Comparison of ENCODE assay signal across 9 cellular contexts in genomic region chr7:5591547-5591899, GRCh38.
A peak's percentile ranks its signal among the peaks of the same experiment; 100 is the strongest.
DNase-seq lines count a peak whose midpoint lies in the region; ATAC-seq lines count a peak whose summit lies in the region.
"Had no signal": no experiment of that assay in that cellular context is flagged by ENCODE, and none has a peak within 500 bp of the region (broad histone marks: within the 10 kb centered on the region; RNA-seq: fewer than 3 reads in every experiment).

No MANE protein-coding gene starts in this region.

- in situ Hi-C loops in ACHN (cut with HindIII; ENCODE audit: low pct_ligation_motif_present, low pct_unique_long_range_greater_than_20kb, low sequenced_read_pairs), result no loop called here

- peak; percentile 99 for DNase-seq in ACHN
- peak; percentile 88 for DNase-seq in HS-27A (ENCODE audit: low read depth)
- peak; percentile 99 for DNase-seq in astrocyte of the hippocampus (ENCODE audit: low read depth, low spot score)
- peak; percentile 72 for DNase-seq in left kidney (ENCODE audit: low read depth, low spot score)
- DNase-seq in iPS-NIHi7 (ENCODE audit: extremely low spot score), result no peak
- no peak for DNase-seq in effector CD4-positive, alpha-beta T cell
- DNase-seq: NCI-H524 had no signal

- ATAC-seq in GM21526 (IDR thresholded peaks at IDR 0.05; ENCODE audit: low FRiP score, unreplicated experiment), result no peak
- no peak for ATAC-seq in GM18870 (IDR thresholded peaks at IDR 0.05; ENCODE audit: unreplicated experiment)

Comparison
In these comparisons a context has a peak if more than half of its experiments do, and no peak if none do; other contexts are left out.
1. DNase-seq: peak in ACHN (single experiment), HS-27A (single experiment), astrocyte of the hippocampus (single experiment) and left kidney (single experiment); none in iPS-NIHi7 (single experiment) and effector CD4-positive, alpha-beta T cell (single experiment).